In the genomic region with DNA sequence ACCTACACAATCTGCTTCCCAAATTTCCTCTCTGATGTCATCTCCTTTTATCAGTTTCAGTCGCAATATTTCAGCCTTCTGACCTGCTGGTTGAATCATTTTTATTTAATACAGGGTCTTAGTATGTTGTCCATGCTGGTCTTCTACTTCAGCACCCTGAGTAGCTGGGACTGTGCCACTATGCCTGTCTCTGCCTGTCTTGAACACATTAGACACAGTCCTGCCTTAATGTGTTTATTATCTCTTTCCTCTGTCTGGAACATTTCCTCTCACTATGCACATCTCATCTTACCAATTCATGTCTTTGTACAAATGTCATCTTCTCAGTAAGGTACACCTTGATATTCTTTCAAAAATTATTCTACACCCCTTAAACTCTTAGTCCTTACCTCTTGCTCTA, we compare ENCODE assay signal across 20 cellular contexts.
A peak's percentile ranks its signal among the peaks of the same experiment; 100 is the strongest.
DNase-seq lines count a peak whose midpoint lies in the region; ATAC-seq, FAIRE-seq and TF ChIP-seq lines count a peak whose summit lies in the region.
"Had no signal": no experiment of that assay in that cellular context is flagged by ENCODE, and none has a peak within 500 bp of the region (broad histone marks: within the 10 kb centered on the region; RNA-seq: fewer than 3 reads in every experiment).

No MANE protein-coding gene starts in this region.

- CTCF ChIA-PET in activated CD8-positive, alpha-beta memory T cell treated with anti-CD3 and anti-CD28 coated beads, Interleukin-2, amount 10 ng/mL, durations not matched to agents 7 days and 5 days (lab: Charles Lee): no interaction called here
- CTCF ChIA-PET in CD8-positive, alpha-beta T cell (lab: Charles Lee): no interaction called here
- CTCF ChIA-PET in activated CD8-positive, alpha-beta T cell treated with anti-CD3 and anti-CD28 coated beads, Interleukin-2, amount 10 ng/mL, durations not matched to agents 7 days and 5 days (lab: Charles Lee): no interaction called here

- intact Hi-C loops in CD8-positive, alpha-beta T cell (cut with DNase I, micrococcal nuclease): loop anchor here in 1 of 2 experiments (5.0 kb wide), 1 partner anchor 33 kb away; no protein-coding TSS in a partner anchor

- peaks cover 77% of the 10 kb centered on the region for H3K4me1 ChIP-seq in CD8-positive, alpha-beta T cell (ENCODE audit: insufficient read depth, low read length)
- H3K4me1 ChIP-seq: A549 had no signal

- H3K9me3 ChIP-seq in CD8-positive, alpha-beta T cell (ENCODE audit: low read length): no peaks in the 10 kb centered on the region
- H3K9me3 ChIP-seq: A549 had no signal

- no peak overlapping the region for H3K27ac ChIP-seq in CD8-positive, alpha-beta T cell (ENCODE audit: low read depth, low read length)
- H3K27ac ChIP-seq: A549, C4-2B, KMS-11 had no signal

- POLR2A ChIA-PET in CD8-positive, alpha-beta T cell (lab: Charles Lee): no interaction called here
- POLR2A ChIA-PET in activated CD8-positive, alpha-beta T cell treated with anti-CD3 and anti-CD28 coated beads, Interleukin-2, amount 10 ng/mL, durations not matched to agents 7 days and 5 days (lab: Charles Lee): no interaction called here

- no peak overlapping the region for H3K4me3 Mint-ChIP-seq in activated CD8-positive, alpha-beta memory T cell treated with anti-CD3 and anti-CD28 coated beads, Interleukin-2, amount 10 ng/mL, durations not matched to agents 7 days and 5 days
- peak overlapping the region; percentile 23 for H3K4me3 Mint-ChIP-seq in CD8-positive, alpha-beta T cell
- no peak overlapping the region for H3K4me3 Mint-ChIP-seq in activated CD8-positive, alpha-beta T cell treated with anti-CD3 and anti-CD28 coated beads, Interleukin-2, amount 10 ng/mL, durations not matched to agents 7 days and 5 days
- H3K4me3 Mint-ChIP-seq: HFFc6 had no signal

- peak; percentile 23 for ATAC-seq in activated CD8-positive, alpha-beta memory T cell treated with anti-CD3 and anti-CD28 coated beads, Interleukin-2, amount 10 ng/mL, durations not matched to agents 7 days and 5 days
- peak; percentile 59 for ATAC-seq in CD8-positive, alpha-beta T cell
- ATAC-seq in activated CD8-positive, alpha-beta T cell treated with anti-CD3 and anti-CD28 coated beads, Interleukin-2, amount 10 ng/mL, durations not matched to agents 7 days and 5 days: no peak
- no peak for ATAC-seq in HG03095 (IDR thresholded peaks at IDR 0.05; ENCODE audit: unreplicated experiment)
- ATAC-seq: A549 had no signal

- no peak for DNase-seq in activated CD8-positive, alpha-beta memory T cell treated with anti-CD3 and anti-CD28 coated beads, Interleukin-2, amount 10 ng/mL, durations not matched to agents 7 days and 5 days
- DNase-seq in activated CD8-positive, alpha-beta memory T cell treated with anti-CD3 and anti-CD28 coated beads, Interleukin-2, amount 50 U/mL, for 48 hours: no peak
- no peak for DNase-seq in CD8-positive, alpha-beta T cell
- no peak for DNase-seq in activated CD8-positive, alpha-beta T cell treated with anti-CD3 and anti-CD28 coated beads, Interleukin-2, amount 10 ng/mL, durations not matched to agents 7 days and 5 days
- DNase-seq in stimulated activated CD4-positive, alpha-beta T cell treated with anti-CD3 and anti-CD28 coated beads, Interleukin-4, amount 100 ng/mL, for 1 hour: no peak
- no peak for DNase-seq in mesenteric fat pad (ENCODE audit: low spot score)
- DNase-seq: EL; HFFc6; NCI-H1092 treated with DMSO at 0.1 percent for 48 hours; NCI-H1694; NCI-H446; NK-92 treated with Interleukin-12 subunit alpha and Interleukin-12 subunit beta, amount 100 ng/mL, for 24 hours; SHP77 treated with DMSO at 0.1 percent for 48 hours had no signal

- no peaks in the 10 kb centered on the region for H3K27me3 Mint-ChIP-seq in activated CD8-positive, alpha-beta memory T cell treated with anti-CD3 and anti-CD28 coated beads, Interleukin-2, amount 10 ng/mL, durations not matched to agents 7 days and 5 days
- no peaks in the 10 kb centered on the region for H3K27me3 Mint-ChIP-seq in CD8-positive, alpha-beta T cell (ENCODE audit: low read depth)
- no peaks in the 10 kb centered on the region for H3K27me3 Mint-ChIP-seq in activated CD8-positive, alpha-beta T cell treated with anti-CD3 and anti-CD28 coated beads, Interleukin-2, amount 10 ng/mL, durations not matched to agents 7 days and 5 days (ENCODE audit: low read depth)

- no peak for TF ChIP-seq CTCF in CD8-positive, alpha-beta T cell (IDR thresholded peaks at IDR 0.05)

- H3K36me3 Mint-ChIP-seq in activated CD8-positive, alpha-beta memory T cell treated with anti-CD3 and anti-CD28 coated beads, Interleukin-2, amount 10 ng/mL, durations not matched to agents 7 days and 5 days: peaks cover 73% of the 10 kb centered on the region
- H3K36me3 Mint-ChIP-seq in CD8-positive, alpha-beta T cell: peaks cover 58% of the 10 kb centered on the region
- peaks cover 71% of the 10 kb centered on the region for H3K36me3 Mint-ChIP-seq in activated CD8-positive, alpha-beta T cell treated with anti-CD3 and anti-CD28 coated beads, Interleukin-2, amount 10 ng/mL, durations not matched to agents 7 days and 5 days (ENCODE audit: low read depth)

- H3K27me3 ChIP-seq in CD8-positive, alpha-beta T cell (ENCODE audit: insufficient read depth, low read length): no peaks in the 10 kb centered on the region

- FAIRE-seq in islet of Langerhans (lab: Jason Lieb, UNC): peak; percentile 5
- FAIRE-seq: A549, GM19239, H54 had no signal

- no peaks in the 10 kb centered on the region for H3K36me3 ChIP-seq in CD8-positive, alpha-beta T cell (ENCODE audit: insufficient read depth, low read length)

- H3K9me3 Mint-ChIP-seq in activated CD8-positive, alpha-beta memory T cell treated with anti-CD3 and anti-CD28 coated beads, Interleukin-2, amount 10 ng/mL, durations not matched to agents 7 days and 5 days (ENCODE audit: low read depth): no peaks in the 10 kb centered on the region
- H3K9me3 Mint-ChIP-seq in CD8-positive, alpha-beta T cell: no peaks in the 10 kb centered on the region
- H3K9me3 Mint-ChIP-seq in activated CD8-positive, alpha-beta T cell treated with anti-CD3 and anti-CD28 coated beads, Interleukin-2, amount 10 ng/mL, durations not matched to agents 7 days and 5 days (ENCODE audit: insufficient read depth): no peaks in the 10 kb centered on the region
- H3K9me3 Mint-ChIP-seq: HFFc6 had no signal

- no peak overlapping the region for H3K4me3 ChIP-seq in CD8-positive, alpha-beta T cell (ENCODE audit: low read depth, low read length)
- H3K4me3 ChIP-seq: A549 had no signal

- H3K27ac Mint-ChIP-seq in activated CD8-positive, alpha-beta memory T cell treated with anti-CD3 and anti-CD28 coated beads, Interleukin-2, amount 10 ng/mL, durations not matched to agents 7 days and 5 days: peak overlapping the region; percentile 33
- peak overlapping the region; percentile 87 for H3K27ac Mint-ChIP-seq in CD8-positive, alpha-beta T cell
- peak overlapping the region; percentile 7 for H3K27ac Mint-ChIP-seq in activated CD8-positive, alpha-beta T cell treated with anti-CD3 and anti-CD28 coated beads, Interleukin-2, amount 10 ng/mL, durations not matched to agents 7 days and 5 days
- H3K27ac Mint-ChIP-seq: HFFc6 had no signal

- peaks cover 54% of the 10 kb centered on the region for H3K4me1 Mint-ChIP-seq in activated CD8-positive, alpha-beta memory T cell treated with anti-CD3 and anti-CD28 coated beads, Interleukin-2, amount 10 ng/mL, durations not matched to agents 7 days and 5 days
- H3K4me1 Mint-ChIP-seq in CD8-positive, alpha-beta T cell (ENCODE audit: low read depth): peaks cover 87% of the 10 kb centered on the region
- H3K4me1 Mint-ChIP-seq in activated CD8-positive, alpha-beta T cell treated with anti-CD3 and anti-CD28 coated beads, Interleukin-2, amount 10 ng/mL, durations not matched to agents 7 days and 5 days (ENCODE audit: low read depth): peaks cover 62% of the 10 kb centered on the region

Comparison
In these comparisons a context has a peak if more than half of its experiments do, and no peak if none do; other contexts are left out.
1. ATAC-seq: peak in activated CD8-positive, alpha-beta memory T cell treated with anti-CD3 and anti-CD28 coated beads, Interleukin-2, amount 10 ng/mL, durations not matched to agents 7 days and 5 days (single experiment) and CD8-positive, alpha-beta T cell (single experiment); none in activated CD8-positive, alpha-beta T cell treated with anti-CD3 and anti-CD28 coated beads, Interleukin-2, amount 10 ng/mL, durations not matched to agents 7 days and 5 days (single experiment) and HG03095 (single experiment).
2. H3K27ac Mint-ChIP-seq: peak in every context shown above with its lines; median percentile 87 in CD8-positive, alpha-beta T cell; 33 in activated CD8-positive, alpha-beta memory T cell treated with anti-CD3 and anti-CD28 coated beads, Interleukin-2, amount 10 ng/mL, durations not matched to agents 7 days and 5 days; 7 in activated CD8-positive, alpha-beta T cell treated with anti-CD3 and anti-CD28 coated beads, Interleukin-2, amount 10 ng/mL, durations not matched to agents 7 days and 5 days.